Comparison of ENCODE assay signal across 8 cellular contexts in genomic region chr3:149751551-149751950, GRCh38. TPM values are rescaled to one million over a fixed set of nuclear protein-coding genes. Genes with fewer than 3 reads are reported as not detected.
A peak's percentile ranks its signal among the peaks of the same experiment; 100 is the strongest.
DNase-seq lines count a peak whose midpoint lies in the region; ATAC-seq, FAIRE-seq and TF ChIP-seq lines count a peak whose summit lies in the region.

No MANE protein-coding gene starts in this region.

- peak overlapping the region; percentile 92 for H2AFZ ChIP-seq in HepG2 (ENCODE audit: low read length)

- H3K4me3 ChIP-seq in HepG2 (replicated peaks in 1 of 3; ENCODE audit: insufficient read depth in 1 of 3, low read depth in 2 of 3, low read length in 3 of 3) (peak overlapping the region; percentile 88 to 99 (median 97)), transverse colon (peak overlapping the region in 3 of 4 donors; percentile 79 to 82 (median 81))

- no peak for TF ChIP-seq EP300 in HepG2 (IDR thresholded peaks at IDR 0.05; ENCODE audit: low read depth in 2 of 2, low read length in 2 of 2)
- no peak for TF ChIP-seq EP300 in HepG2 (CRISPR knock-in tag; IDR thresholded peaks at IDR 0.05; ENCODE audit: borderline replicate concordance)
- TF ChIP-seq EP300 in transverse colon (IDR thresholded peaks at IDR 0.05; ENCODE audit: low read depth) = no peak

- intact Hi-C loops in HepG2 (cut with micrococcal nuclease; ENCODE audit: unreplicated experiment) = loop anchor here (5.0 kb wide), 2 partner anchors 61 to 219 kb away; partner anchors contain the start of gene RNF13
- intact Hi-C loops in transverse colon (cut with DNase I; ENCODE audit: low total_unique reads) = no loop called here

- no peak for TF ChIP-seq RAD21 in HepG2 (CRISPR knock-in tag; IDR thresholded peaks at IDR 0.05)

- peak overlapping the region; percentile 67 for H3K27ac ChIP-seq in HepG2 (ENCODE audit: extremely low read length, insufficient read depth, low read length)
- H3K27ac ChIP-seq in transverse colon = peak overlapping the region; percentile 78 to 86 (median 82)

- peak overlapping the region; percentile 86 for H3K9ac ChIP-seq in HepG2 (ENCODE audit: insufficient read depth, low read depth, low read length)

- H3K36me3 Mint-ChIP-seq in activated naive CD4-positive, alpha-beta T cell treated with anti-CD3 and anti-CD28 coated beads, Interleukin-2, amount 10 ng/mL, durations not matched to agents 7 days and 5 days = peaks cover 23% of the 10 kb centered on the region
- H3K36me3 Mint-ChIP-seq in activated naive CD8-positive, alpha-beta T cell treated with anti-CD3 and anti-CD28 coated beads, Interleukin-2, amount 10 ng/mL, durations not matched to agents 7 days and 5 days = peaks cover 22% of the 10 kb centered on the region

- TF ChIP-seq CTCF in HepG2 (CRISPR knock-in tag; IDR thresholded peaks at IDR 0.05) = no peak
- no peak for TF ChIP-seq CTCF in transverse colon (IDR thresholded peaks at IDR 0.05)

- H3K27ac Mint-ChIP-seq in activated naive CD4-positive, alpha-beta T cell treated with anti-CD3 and anti-CD28 coated beads, Interleukin-2, amount 10 ng/mL, durations not matched to agents 7 days and 5 days = no peak overlapping the region
- peak overlapping the region; percentile 86 for H3K27ac Mint-ChIP-seq in activated naive CD8-positive, alpha-beta T cell treated with anti-CD3 and anti-CD28 coated beads, Interleukin-2, amount 10 ng/mL, durations not matched to agents 7 days and 5 days

- 14% methylated on average over 4 of the region's 4 CpGs for WGBS in HepG2 (ENCODE audit: low lambda C conversion rate)
- 15 to 18% methylated on average over 4 of the region's 4 CpGs for WGBS in transverse colon (ENCODE audit: low coverage in 1 of 2), 2 donors

- CTCF ChIA-PET in activated naive CD4-positive, alpha-beta T cell treated with anti-CD3 and anti-CD28 coated beads, Interleukin-2, amount 10 ng/mL, durations not matched to agents 7 days and 5 days (lab: Charles Lee) = interaction anchor here (0.6 to 1.2 kb wide), 5 partner anchors 56 to 183 kb away, joined by 3 to 5 read pairs (median 3); no protein-coding TSS in a partner anchor
- CTCF ChIA-PET in HepG2 (lab: Yijun Ruan, JAX; ENCODE audit: low intra/inter-chr PET ratio, low total read pairs) = interaction anchor here (1.1 kb wide), 1 partner anchor 221 kb away, joined by 5 read pairs; no protein-coding TSS in a partner anchor

- no peaks in the 10 kb centered on the region for H3K9me3 ChIP-seq in HepG2 (ENCODE audit: low read length)
- no peaks in the 10 kb centered on the region for H3K9me3 ChIP-seq in transverse colon

- H3K4me1 ChIP-seq in HepG2 (ENCODE audit: insufficient read depth, low read length) = peaks cover 25% of the 10 kb centered on the region
- peaks cover 0 to 17% (median 8%) of the 10 kb centered on the region in 4 donors for H3K4me1 ChIP-seq in transverse colon

- no peaks in the 10 kb centered on the region for H3K27me3 Mint-ChIP-seq in activated naive CD4-positive, alpha-beta T cell treated with anti-CD3 and anti-CD28 coated beads, Interleukin-2, amount 10 ng/mL, durations not matched to agents 7 days and 5 days
- H3K27me3 Mint-ChIP-seq in activated naive CD8-positive, alpha-beta T cell treated with anti-CD3 and anti-CD28 coated beads, Interleukin-2, amount 10 ng/mL, durations not matched to agents 7 days and 5 days = peaks cover 2% of the 10 kb centered on the region

- peaks cover 36% of the 10 kb centered on the region for H3K4me1 Mint-ChIP-seq in activated naive CD4-positive, alpha-beta T cell treated with anti-CD3 and anti-CD28 coated beads, Interleukin-2, amount 10 ng/mL, durations not matched to agents 7 days and 5 days
- H3K4me1 Mint-ChIP-seq in activated naive CD8-positive, alpha-beta T cell treated with anti-CD3 and anti-CD28 coated beads, Interleukin-2, amount 10 ng/mL, durations not matched to agents 7 days and 5 days = peaks cover 14% of the 10 kb centered on the region

- TF ChIP-seq POLR2A in HepG2 (IDR thresholded peaks at IDR 0.05; ENCODE audit: insufficient read depth in 1 of 2, low read depth in 2 of 2, low read length in 2 of 2) = no peak
- no peak for TF ChIP-seq POLR2A in transverse colon (IDR thresholded peaks at IDR 0.05)

- H3K27me3 ChIP-seq in HepG2 (ENCODE audit: control insufficient read depth in 1 of 2, insufficient read depth in 2 of 2, low read length in 2 of 2) (no peaks in the 10 kb centered on the region; a peak in 1 of 5 replicates), transverse colon (peaks cover under 1% of the 10 kb centered on the region)

- POLR2A ChIA-PET in activated naive CD8-positive, alpha-beta T cell treated with anti-CD3 and anti-CD28 coated beads, Interleukin-2, amount 10 ng/mL, durations not matched to agents 7 days and 5 days (lab: Charles Lee) = interaction anchor here (0.8 to 1.6 kb wide), 2 partner anchors 47 to 57 kb away, joined by 3 to 5 read pairs; no protein-coding TSS in a partner anchor
- POLR2A ChIA-PET in HepG2 (lab: Yijun Ruan, JAX) = interaction anchor here (0.7 to 0.9 kb wide), 2 partner anchors 110 to 303 kb away, joined by 3 read pairs; no protein-coding TSS in a partner anchor

- no peaks in the 10 kb centered on the region for H4K20me1 ChIP-seq in HepG2 (ENCODE audit: insufficient read depth, low read length)

- no peak for FAIRE-seq in HepG2 (lab: Jason Lieb, UNC)

- peak overlapping the region; percentile 96 for H3K4me3 Mint-ChIP-seq in activated naive CD4-positive, alpha-beta T cell treated with anti-CD3 and anti-CD28 coated beads, Interleukin-2, amount 10 ng/mL, durations not matched to agents 7 days and 5 days
- H3K4me3 Mint-ChIP-seq in activated naive CD8-positive, alpha-beta T cell treated with anti-CD3 and anti-CD28 coated beads, Interleukin-2, amount 10 ng/mL, durations not matched to agents 7 days and 5 days = peak overlapping the region; percentile 95

- peaks cover 5 to 19% of the 10 kb centered on the region in 2 experiments; a peak in 4 of 5 replicates for H3K36me3 ChIP-seq in HepG2 (replicated peaks in 1 of 2; ENCODE audit: control insufficient read depth in 1 of 2, insufficient read depth in 2 of 2, low read length in 2 of 2)
- peaks cover 0 to 23% (median 0%) of the 10 kb centered on the region in 4 donors for H3K36me3 ChIP-seq in transverse colon

- in situ Hi-C loops in HepG2 (cut with HindIII; ENCODE audit: extremely low pct_ligation_motif_present, low pct_unique_long_range_greater_than_20kb) = no loop called here
- in situ Hi-C loops in transverse colon (cut with MboI; ENCODE audit: low pct_ligation_motif_present in 1 of 4, low pct_unique_long_range_greater_than_20kb in 1 of 4, low sequenced_read_pairs in 3 of 4) = no loop called here

- BruUV-seq in HepG2 (replicated peaks; lab: Mats Ljungman, UMichigan) = no TSS peak

- ATAC-seq in activated naive CD8-positive, alpha-beta T cell treated with anti-CD3 and anti-CD28 coated beads, Interleukin-2, amount 10 ng/mL, durations not matched to agents 7 days and 5 days (ENCODE audit: low read depth) = no peak
- no peak for ATAC-seq in HepG2

- DNase-seq in activated naive CD4-positive, alpha-beta T cell treated with anti-CD3 and anti-CD28 coated beads, Interleukin-2, amount 10 ng/mL, durations not matched to agents 7 days and 5 days = no peak
- DNase-seq in activated naive CD4-positive, alpha-beta T cell treated with Interleukin-2 at 50 U/mL for 16 hours = no peak
- DNase-seq in activated naive CD8-positive, alpha-beta T cell treated with anti-CD3 and anti-CD28 coated beads, Interleukin-2, amount 10 ng/mL, durations not matched to agents 7 days and 5 days = no peak
- DNase-seq in HepG2 (ENCODE audit: low spot score) (no peak), transverse colon (no peak), NCI-H345 treated with DMSO at 0.1 percent for 48 hours (lab: John Stamatoyannopoulos, UW; ENCODE audit: unreplicated experiment) (no peak)
- no peak for DNase-seq in activated effector memory CD4-positive, alpha-beta T cell treated with anti-CD3 and anti-CD28 coated beads, Interleukin-2, amount 50 U/mL, for 16 hours
- DNase-seq in stimulated activated CD4-positive, alpha-beta T cell treated with anti-CD3 and anti-CD28 coated beads, Interleukin-2, amount 100 ng/mL, for 24 hours = no peak

- peak overlapping the region; percentile 87 for H3K4me2 ChIP-seq in HepG2 (ENCODE audit: low read depth, low read length)

- H3K9me3 Mint-ChIP-seq in activated naive CD4-positive, alpha-beta T cell treated with anti-CD3 and anti-CD28 coated beads, Interleukin-2, amount 10 ng/mL, durations not matched to agents 7 days and 5 days = no peaks in the 10 kb centered on the region
- no peaks in the 10 kb centered on the region for H3K9me3 Mint-ChIP-seq in activated naive CD8-positive, alpha-beta T cell treated with anti-CD3 and anti-CD28 coated beads, Interleukin-2, amount 10 ng/mL, durations not matched to agents 7 days and 5 days

- peaks cover 15% of the 10 kb centered on the region for H3K79me2 ChIP-seq in HepG2 (ENCODE audit: insufficient read depth, low read length)

RNA-seq across cellular contexts. Expression of gene COMMD2, which starts 0.7 kb away (rescaled TPM):
- 10 to 100 TPM; 32.8 to 38.3 TPM for total RNA-seq in activated naive CD8-positive, alpha-beta T cell treated with anti-CD3 and anti-CD28 coated beads, Interleukin-2, amount 10 ng/mL, durations not matched to agents 7 days and 5 days
- 57.6 and 73.2 TPM in 2 replicates for total RNA-seq in HepG2 (2016; rRNA removed; fragmentation: Illumina TruSeq; extraction: Trizol)
- 8.4 and 10.2 TPM in 2 replicates for total RNA-seq in HepG2 (2016; cell fraction: cytosol; rRNA removed; fragmentation: Illumina TruSeq; extraction: Trizol; ENCODE audit: low read depth)
- 55.4 and 78.2 TPM in 2 replicates for total RNA-seq in HepG2 (2016; cell fraction: insoluble cytoplasmic fraction; rRNA removed; fragmentation: Illumina TruSeq; extraction: Trizol)
- 13.8 and 20.0 TPM in 2 replicates for total RNA-seq in HepG2 (2016; cell fraction: membrane; rRNA removed; fragmentation: Illumina TruSeq; extraction: Trizol)
- total RNA-seq in HepG2 (2016; cell fraction: nucleus; rRNA removed; fragmentation: Illumina TruSeq; extraction: Trizol) = 30.5 and 31.9 TPM in 2 replicates
- 25.5 and 33.0 TPM in 2 replicates for polyA plus RNA-seq in HepG2 (2011; rRNA removed)
- 22.4 and 27.4 TPM in 2 replicates for polyA plus RNA-seq in HepG2 (2011; cell fraction: cytosol; rRNA removed)
- 7.2 and 10.3 TPM in 2 replicates for polyA plus RNA-seq in HepG2 (2011; cell fraction: nucleus; rRNA removed)
- polyA plus RNA-seq in HepG2 (2012) = 21.8 and 23.7 TPM in 2 replicates
- polyA plus RNA-seq in HepG2 (2016; cell fraction: cytosol; fragmentation: Illumina TruSeq; extraction: Trizol; ENCODE audit: low read depth) = 4.3 and 5.0 TPM in 2 replicates
- 65.7 and 69.6 TPM in 2 replicates for polyA plus RNA-seq in HepG2 (2016; cell fraction: insoluble cytoplasmic fraction; fragmentation: Illumina TruSeq; extraction: Trizol; ENCODE audit: low read depth)
- polyA plus RNA-seq in HepG2 (2016; cell fraction: membrane; fragmentation: Illumina TruSeq; extraction: Trizol; ENCODE audit: low read depth) = 7.5 and 8.4 TPM in 2 replicates
- polyA plus RNA-seq in HepG2 (2016; cell fraction: nucleus; fragmentation: Illumina TruSeq; extraction: Trizol; ENCODE audit: insufficient read depth, low read depth) = 45.6 and 52.9 TPM in 2 replicates
- 3.4 and 15.7 TPM in 2 replicates for polyA minus RNA-seq in HepG2 (2011; rRNA and poly(A)+ RNA removed; ENCODE audit: low replicate concordance)
- 7.2 and 8.0 TPM in 2 replicates for polyA minus RNA-seq in HepG2 (2011; cell fraction: cytosol; rRNA and poly(A)+ RNA removed)
- polyA minus RNA-seq in HepG2 (2011; cell fraction: nucleus; rRNA and poly(A)+ RNA removed) = 15.6 and 23.2 TPM in 2 replicates
- total RNA-seq in transverse colon = 10 to 100 TPM; 11.3 to 20.2 (median 16.1) TPM

RNA-seq across cellular contexts. Expression of gene ANKUB1, which starts 40.8 kb away (rescaled TPM):
- not detected for total RNA-seq in activated naive CD8-positive, alpha-beta T cell treated with anti-CD3 and anti-CD28 coated beads, Interleukin-2, amount 10 ng/mL, durations not matched to agents 7 days and 5 days
- total RNA-seq in HepG2 (2016; rRNA removed; fragmentation: Illumina TruSeq; extraction: Trizol) = not detected in 2 replicates
- total RNA-seq in HepG2 (2016; cell fraction: cytosol; rRNA removed; fragmentation: Illumina TruSeq; extraction: Trizol; ENCODE audit: low read depth) = not detected in 2 replicates
- not detected in 2 replicates for total RNA-seq in HepG2 (2016; cell fraction: insoluble cytoplasmic fraction; rRNA removed; fragmentation: Illumina TruSeq; extraction: Trizol)
- not detected in 2 replicates for total RNA-seq in HepG2 (2016; cell fraction: membrane; rRNA removed; fragmentation: Illumina TruSeq; extraction: Trizol)
- not detected in 2 replicates for total RNA-seq in HepG2 (2016; cell fraction: nucleus; rRNA removed; fragmentation: Illumina TruSeq; extraction: Trizol)
- polyA plus RNA-seq in HepG2 (2011; rRNA removed) = not detected in 2 replicates
- polyA plus RNA-seq in HepG2 (2011; cell fraction: cytosol; rRNA removed) = not detected in 2 replicates
- not detected in 2 replicates for polyA plus RNA-seq in HepG2 (2011; cell fraction: nucleus; rRNA removed)
- polyA plus RNA-seq in HepG2 (2012) = not detected in 2 replicates
- not detected in 2 replicates for polyA plus RNA-seq in HepG2 (2016; cell fraction: cytosol; fragmentation: Illumina TruSeq; extraction: Trizol; ENCODE audit: low read depth)
- polyA plus RNA-seq in HepG2 (2016; cell fraction: insoluble cytoplasmic fraction; fragmentation: Illumina TruSeq; extraction: Trizol; ENCODE audit: low read depth) = not detected in 2 replicates
- not detected in 2 replicates for polyA plus RNA-seq in HepG2 (2016; cell fraction: membrane; fragmentation: Illumina TruSeq; extraction: Trizol; ENCODE audit: low read depth)
- not detected in 2 replicates for polyA plus RNA-seq in HepG2 (2016; cell fraction: nucleus; fragmentation: Illumina TruSeq; extraction: Trizol; ENCODE audit: insufficient read depth, low read depth)
- 0.51 TPM in 1 of 2 replicates, not detected in the other for polyA minus RNA-seq in HepG2 (2011; rRNA and poly(A)+ RNA removed; ENCODE audit: low replicate concordance)
- not detected in 2 replicates for polyA minus RNA-seq in HepG2 (2011; cell fraction: cytosol; rRNA and poly(A)+ RNA removed)
- polyA minus RNA-seq in HepG2 (2011; cell fraction: nucleus; rRNA and poly(A)+ RNA removed) = not detected in 2 replicates
- not detected for total RNA-seq in transverse colon
